In the genomic region with DNA sequence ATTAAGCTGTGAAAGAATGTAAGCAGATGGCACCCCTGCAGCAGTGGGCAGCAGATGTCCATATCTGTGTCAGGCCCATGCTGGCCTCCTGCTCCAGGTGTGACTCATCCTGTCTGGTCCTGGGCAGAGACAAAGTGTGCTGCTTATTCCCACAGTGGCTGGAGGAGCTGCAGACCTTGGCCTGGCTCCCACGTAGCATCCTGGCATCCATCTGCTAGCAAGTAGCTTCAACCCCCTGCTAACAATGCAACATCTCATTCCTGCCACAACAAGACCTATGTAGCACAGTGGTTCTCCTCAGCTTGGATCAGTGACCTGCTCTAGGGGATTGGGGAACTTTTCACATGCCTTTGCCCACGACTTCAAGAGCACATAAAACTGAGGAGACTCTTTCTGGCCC, we compare ENCODE assay signal across 10 cellular contexts.
DNase-seq lines count a peak whose midpoint lies in the region; ATAC-seq, FAIRE-seq and TF ChIP-seq lines count a peak whose summit lies in the region.
"Had no signal": no experiment of that assay in that cellular context is flagged by ENCODE, and none has a peak within 500 bp of the region (broad histone marks: within the 10 kb centered on the region; RNA-seq: fewer than 3 reads in every experiment).

No MANE protein-coding gene starts in this region.

- no peaks in the 10 kb centered on the region for H3K27me3 ChIP-seq in WERI-Rb-1 (ENCODE audit: insufficient read depth, low read depth, severe bottlenecking)
- H3K27me3 ChIP-seq: thyroid gland had no signal

- FAIRE-seq in GM19239 (lab: Jason Lieb, UNC) = no peak
- FAIRE-seq: keratinocyte had no signal

- ATAC-seq in HG02678 (IDR thresholded peaks at IDR 0.05; ENCODE audit: unreplicated experiment) (no peak), HG02981 (IDR thresholded peaks at IDR 0.05; ENCODE audit: unreplicated experiment) (no peak)

- peaks cover 23% of the 10 kb centered on the region for H3K4me1 ChIP-seq in HEK293 (ENCODE audit: control insufficient read depth, insufficient read depth, low read length)

- H3K36me3 ChIP-seq in HEK293 (ENCODE audit: control insufficient read depth in 2 of 2, insufficient read depth in 1 of 2, low read length in 2 of 2) (no peaks in the 10 kb centered on the region), WERI-Rb-1 (no peaks in the 10 kb centered on the region)
- H3K36me3 ChIP-seq: thyroid gland had no signal

- H3K9me3 ChIP-seq in HEK293 (ENCODE audit: control insufficient read depth, insufficient read depth, low read depth, low read length) = no peaks in the 10 kb centered on the region
- no peaks in the 10 kb centered on the region for H3K9me3 ChIP-seq in WERI-Rb-1 (ENCODE audit: severe bottlenecking)
- H3K9me3 ChIP-seq: thyroid gland had no signal

- intact Hi-C loops in cardiac septum (cut with DNase I) = loop anchor here (5.0 kb wide), 1 partner anchor 125 kb away; a partner anchor contains a TSS

- DNase-seq in WERI-Rb-1 (peak; percentile 75), cardiac septum (ENCODE audit: low spot score) (peak; percentile 76), smooth muscle cell of the brain vasculature (ENCODE audit: low read depth, low spot score) (peak; percentile 74), GM19239 (ENCODE audit: insufficient read length, low spot score) (no peak)
- DNase-seq: NCI-H1930, thyroid gland had no signal

- TF ChIP-seq CTCF in HEK293 (tag by site-specific recombination; IDR thresholded peaks at IDR 0.05) (no peak), WERI-Rb-1 (IDR thresholded peaks at IDR 0.05; ENCODE audit: low read depth, low read length) (no peak)

- H3K4me3 ChIP-seq in HEK293 (ENCODE audit: low read depth, low read length) (no peak overlapping the region), WERI-Rb-1 (ENCODE audit: low read depth, low read length) (no peak overlapping the region)
- H3K4me3 ChIP-seq: thyroid gland had no signal

- POLR2A ChIA-PET in HEK293 (lab: Yijun Ruan, JAX) = no interaction called here

- CTCF ChIA-PET in HEK293 (lab: Yijun Ruan, JAX) = no interaction called here

- H3K27ac ChIP-seq in HEK293 (ENCODE audit: extremely low read depth, low read depth, low read length) = no peak overlapping the region
- H3K27ac ChIP-seq in WERI-Rb-1 = no peak overlapping the region
- H3K27ac ChIP-seq: thyroid gland had no signal

TF ChIP-seq in HEK293, 187 proteins besides CTCF, POLR2A, EP300 and RAD21:
- TF ChIP-seq ZNF585B (tag by site-specific recombination; IDR thresholded peaks at IDR 0.05) (no peak), GLIS1 (tag by site-specific recombination; IDR thresholded peaks at IDR 0.05) (peak; percentile 56), ZFP3 (tag by site-specific recombination; IDR thresholded peaks at IDR 0.05; ENCODE audit: low read depth) (no peak), KLF10 (tag by site-specific recombination; IDR thresholded peaks at IDR 0.05) (no peak), ZNF510 (tag by site-specific recombination; IDR thresholded peaks at IDR 0.05; ENCODE audit: insufficient replicate concordance) (no peak), ZXDB (tag by site-specific recombination; IDR thresholded peaks at IDR 0.05) (no peak), SP2 (tag by site-specific recombination; IDR thresholded peaks at IDR 0.05) (no peak)
